Comparison of ENCODE assay signal across 13 cellular contexts in the genomic region with DNA sequence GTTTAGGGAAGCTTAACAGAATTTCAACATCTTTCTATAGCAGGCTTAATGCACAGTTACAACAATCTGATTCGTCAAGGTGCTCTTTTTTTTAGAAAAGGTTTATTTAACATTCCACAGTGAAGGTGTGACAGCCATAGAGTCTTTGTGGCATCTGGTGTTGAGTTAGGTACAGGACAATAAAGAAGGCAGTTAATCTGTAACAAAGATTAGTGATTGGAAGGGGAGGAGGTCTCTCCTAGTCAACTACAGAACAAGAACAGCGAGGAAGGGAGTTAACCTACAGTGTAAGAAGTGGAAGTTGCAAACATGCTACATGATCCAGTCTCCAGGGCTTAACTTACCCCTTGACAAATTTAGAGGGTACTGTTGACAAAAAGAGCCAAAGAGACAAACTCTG. TPM values are rescaled to one million over a fixed set of nuclear protein-coding genes. Genes with fewer than 3 reads are reported as not detected.
DNase-seq lines count a peak whose midpoint lies in the region; ATAC-seq, FAIRE-seq and TF ChIP-seq lines count a peak whose summit lies in the region.
"Had no signal": no experiment of that assay in that cellular context is flagged by ENCODE, and none has a peak within 500 bp of the region (broad histone marks: within the 10 kb centered on the region; RNA-seq: fewer than 3 reads in every experiment).

No MANE protein-coding gene starts in this region.

- ATAC-seq in K562 (no peak), GM18870 (IDR thresholded peaks at IDR 0.05; ENCODE audit: unreplicated experiment) (no peak), GM18867 (IDR thresholded peaks at IDR 0.05; ENCODE audit: unreplicated experiment) (no peak)
- ATAC-seq: Right ventricle myocardium inferior had no signal

- H3K9me3 Mint-ChIP-seq in Caco-2 (ENCODE audit: unreplicated experiment), result no peaks in the 10 kb centered on the region
- H3K9me3 Mint-ChIP-seq: H9 had no signal

- no peaks in the 10 kb centered on the region for H3K9me3 ChIP-seq in Caco-2
- no peaks in the 10 kb centered on the region for H3K9me3 ChIP-seq in K562 (replicated peaks; ENCODE audit: control insufficient read depth, insufficient read depth, low read depth, low read length)
- H3K9me3 ChIP-seq in small intestine (ENCODE audit: control insufficient read depth, low read depth), result no peaks in the 10 kb centered on the region
- H3K9me3 ChIP-seq: Peyer's patch had no signal

- WGBS in K562 (ENCODE audit: insufficient coverage, low coverage, missing lambda C conversion rate), result 66% methylated on average over 2 of the region's 2 CpGs
- WGBS in small intestine, 3 donors, result 12 to 60% (median 36%) methylated on average over 2 of the region's 2 CpGs

- CTCF ChIA-PET in Caco-2 (lab: Charles Lee) (no interaction called here), K562 (lab: Yijun Ruan, JAX; ENCODE audit: low intra/inter-chr PET ratio) (no interaction called here)

- H3K9ac ChIP-seq in K562 (ENCODE audit: insufficient read depth in 1 of 2, low read depth in 2 of 2, low read length in 2 of 2), result no peak overlapping the region

- H3K36me3 ChIP-seq in Caco-2 (ENCODE audit: control insufficient read depth, insufficient read depth, low read length), result no peaks in the 10 kb centered on the region
- peaks cover 8% of the 10 kb centered on the region; the same call in 1 of the 3 replicates for H3K36me3 ChIP-seq in K562 (ENCODE audit: control insufficient read depth, insufficient read depth, low read length)
- H3K36me3 ChIP-seq in small intestine (ENCODE audit: control insufficient read depth in 2 of 2, insufficient read depth in 2 of 2, low read length in 2 of 2), result no peaks in the 10 kb centered on the region
- H3K36me3 ChIP-seq: Peyer's patch had no signal

- in situ Hi-C loops in K562 (cut with MboI), result no loop called here

- H4K20me1 ChIP-seq in K562 (replicated peaks; ENCODE audit: control insufficient read depth, insufficient read depth, low read length), result peaks cover 8% of the 10 kb centered on the region

- H3K27me3 ChIP-seq in Caco-2 (replicated peaks; ENCODE audit: control insufficient read depth, insufficient read depth, low read length) (no peaks in the 10 kb centered on the region), K562 (ENCODE audit: control insufficient read depth in 2 of 2, insufficient read depth in 2 of 2, low read length in 2 of 2) (peaks cover 6 to 10% of the 10 kb centered on the region in 2 experiments; a peak in 4 of 5 replicates), small intestine (ENCODE audit: control insufficient read depth in 2 of 2, insufficient read depth in 2 of 2, low read length in 2 of 2) (no peaks in the 10 kb centered on the region)
- H3K27me3 ChIP-seq: Peyer's patch had no signal

- no peaks in the 10 kb centered on the region for H3K9me1 ChIP-seq in K562 (ENCODE audit: control insufficient read depth, insufficient read depth, low read length)

- H3K27me3 Mint-ChIP-seq in Caco-2 (ENCODE audit: insufficient read depth, unreplicated experiment), result no peaks in the 10 kb centered on the region

- peak overlapping the region; percentile 97 for H3K27ac Mint-ChIP-seq in Caco-2 (ENCODE audit: unreplicated experiment)
- H3K27ac Mint-ChIP-seq: H9 had no signal

- peaks cover 28% of the 10 kb centered on the region for H3K79me2 ChIP-seq in K562 (ENCODE audit: control insufficient read depth, insufficient read depth, low read length)

- TF ChIP-seq POLR2A in K562 (conservative IDR thresholded peaks at IDR 0.05), result no peak

- H3K4me1 Mint-ChIP-seq in Caco-2 (ENCODE audit: low read depth, unreplicated experiment), result peaks cover 14% of the 10 kb centered on the region

- BruUV-seq in Caco-2 (replicated peaks; lab: Mats Ljungman, UMichigan) (no TSS peak), K562 (replicated peaks; lab: Mats Ljungman, UMichigan) (no TSS peak)

- no peak overlapping the region for H3K27ac ChIP-seq in K562 (ENCODE audit: extremely low read depth, low read depth, low read length)
- no peak overlapping the region for H3K27ac ChIP-seq in small intestine (ENCODE audit: low read depth in 1 of 2, low read length in 1 of 2)

- POLR2A ChIA-PET in Caco-2 (lab: Charles Lee) (interaction anchor here (0.7 kb wide), 1 partner anchor 10 kb away, joined by 3 read pairs; no protein-coding TSS in a partner anchor), K562 (lab: Yijun Ruan, JAX) (interaction anchor here (0.7 to 4.9 kb wide), 3 partner anchors 12 to 43 kb away, joined by 3 to 50 read pairs (median 4); a partner anchor contains a TSS)

- peaks cover 37% of the 10 kb centered on the region for H3K36me3 Mint-ChIP-seq in Caco-2 (ENCODE audit: insufficient read depth, unreplicated experiment)

- no peak overlapping the region for H3K4me3 ChIP-seq in Caco-2 (ENCODE audit: low read depth, low read length)
- H3K4me3 ChIP-seq in K562, result no peak overlapping the region
- H3K4me3 ChIP-seq in small intestine (ENCODE audit: low read depth in 1 of 2, low read length in 2 of 2), result no peak overlapping the region
- H3K4me3 ChIP-seq: Peyer's patch had no signal

- FAIRE-seq in K562 (lab: Jason Lieb, UNC) (peak; percentile 32), small intestine (lab: Jason Lieb, UNC) (no peak)

- H3K4me2 ChIP-seq in K562 (ENCODE audit: insufficient read depth, low read length), result no peak overlapping the region

- TF ChIP-seq RAD21 in K562 (CRISPR knock-in tag; conservative IDR thresholded peaks at IDR 0.05 in 1 of 2, IDR thresholded peaks at IDR 0.05 in 1 of 2), result no peak

- H2AFZ ChIP-seq in K562 (ENCODE audit: low read depth, low read length), result no peak overlapping the region

- TF ChIP-seq CTCF in Caco-2 (IDR thresholded peaks at IDR 0.05; ENCODE audit: insufficient read depth in 1 of 2, low read depth in 1 of 2, low read length in 1 of 2, severe bottlenecking in 1 of 2, unreplicated experiment in 1 of 2) (no peak), K562 (IDR thresholded peaks at IDR 0.05 in 2 of 3, conservative IDR thresholded peaks at IDR 0.05 in 1 of 3; ENCODE audit: insufficient read depth in 2 of 3, low read depth in 1 of 3, low read length in 3 of 3) (no peak)

- DNase-seq in Caco-2, result peak; percentile 54 to 78
- DNase-seq in K562 (ENCODE audit: extremely low read depth in 1 of 4, low spot score in 3 of 4), result no peak
- DNase-seq in left kidney (ENCODE audit: low read depth, low spot score), result peak; percentile 71
- DNase-seq in small intestine, result peak; percentile 72
- no peak for DNase-seq in stimulated activated CD4-positive, alpha-beta T cell treated with anti-CD3 and anti-CD28 coated beads, Interleukin-1b, Interleukin-23, amount 100 ng/mL, for 48 hours
- DNase-seq: DMS53, H9, NCI-H1436, NCI-H2029 treated with DMSO at 0.1 percent for 48 hours, Peyer's patch had no signal

- H3K4me1 ChIP-seq in Caco-2 (peaks cover 33% of the 10 kb centered on the region), K562 (replicated peaks in 1 of 2; ENCODE audit: control insufficient read depth in 2 of 2, insufficient read depth in 2 of 2, low read length in 2 of 2) (peaks cover 7 to 18% of the 10 kb centered on the region in 2 experiments), small intestine (ENCODE audit: control insufficient read depth in 2 of 2, insufficient read depth in 1 of 2, low read depth in 1 of 2, low read length in 1 of 2) (peaks cover 0 to 2% of the 10 kb centered on the region in 2 donors)

- intact Hi-C loops in Caco-2 (cut with micrococcal nuclease; ENCODE audit: unreplicated experiment), result loop anchor here (1.0 to 5.0 kb wide), 3 partner anchors 13 to 73 kb away; a partner anchor contains a TSS
- intact Hi-C loops in K562 (cut with micrococcal nuclease), result no loop called here

- no peak for TF ChIP-seq EP300 in K562 (IDR thresholded peaks at IDR 0.05; ENCODE audit: low read length)

- H3K4me3 Mint-ChIP-seq in Caco-2 (ENCODE audit: unreplicated experiment), result peak overlapping the region; percentile 63
- H3K4me3 Mint-ChIP-seq: H9 had no signal

RNA-seq across cellular contexts. Expression of a gene that starts 3.0 kb away (rescaled TPM):
- total RNA-seq in Caco-2 (2022) (82.8 and 85.7 TPM in 2 replicates), K562 (2014; rRNA removed) (37.4 and 42.5 TPM in 2 replicates), K562 (2014; rRNA removed; fragmentation: Illumina TruSeq; extraction: Trizol) (37.2 and 38.1 TPM in 2 replicates), K562 (2015; rRNA removed; fragmentation: Illumina TruSeq; extraction: Trizol) (44.5 and 44.6 TPM in 2 replicates), K562 (2021) (45.7 and 47.0 TPM in 2 replicates)
- 116 and 182 TPM in 2 replicates for total RNA-seq in K562 (2011; cell fraction: chromatin; rRNA removed; ENCODE audit: low replicate concordance)
- 70.2 and 72.6 TPM in 2 replicates for total RNA-seq in K562 (2011; cell fraction: nucleolus; rRNA removed)
- 82.7 and 89.1 TPM in 2 replicates for total RNA-seq in K562 (2011; cell fraction: nucleoplasm; rRNA removed)
- polyA plus RNA-seq in K562 (2011; rRNA removed) (36.5 and 42.5 TPM in 2 replicates), K562 (2014; fragmentation: Illumina TruSeq; extraction: Trizol) (48.2 and 49.7 TPM in 2 replicates), K562 (2014; fragmentation: Nextera tagmentation; extraction: Ambion mirVana) (1 to 10 TPM; 1.7 to 1.8 TPM), K562 (2014; rRNA removed) (31.3 and 39.8 TPM in 2 replicates), small intestine (10 to 100 TPM; 16.5 to 30.4 (median 23.9) TPM)
- 43.9 and 59.7 TPM in 2 replicates for polyA plus RNA-seq in K562 (2011; cell fraction: cytosol; rRNA removed)
- 78.8 and 96.8 TPM in 2 replicates for polyA plus RNA-seq in K562 (2011; cell fraction: nucleus; rRNA removed)
- polyA plus RNA-seq in K562 (2012), result 37.6 and 39.5 TPM in 2 replicates
- polyA minus RNA-seq in K562 (2011; rRNA and poly(A)+ RNA removed), result 22.4 and 22.5 TPM in 2 replicates
- 14.8 and 19.9 TPM in 2 replicates for polyA minus RNA-seq in K562 (2011; cell fraction: cytosol; rRNA and poly(A)+ RNA removed)
- 17.2 and 23.5 TPM in 2 replicates for polyA minus RNA-seq in K562 (2011; cell fraction: nucleus; rRNA and poly(A)+ RNA removed)

RNA-seq across cellular contexts. Expression of a gene that starts 13.3 kb away (rescaled TPM):
- total RNA-seq in Caco-2 (2022), result 7.1 and 7.9 TPM in 2 replicates
- total RNA-seq in K562 (2011; cell fraction: chromatin; rRNA removed; ENCODE audit: low replicate concordance), result 51.3 and 93.2 TPM in 2 replicates
- 39.2 and 39.4 TPM in 2 replicates for total RNA-seq in K562 (2011; cell fraction: nucleolus; rRNA removed)
- total RNA-seq in K562 (2011; cell fraction: nucleoplasm; rRNA removed), result 29.0 and 33.3 TPM in 2 replicates
- 11.0 and 11.2 TPM in 2 replicates for total RNA-seq in K562 (2014; rRNA removed)
- total RNA-seq in K562 (2014; rRNA removed; fragmentation: Illumina TruSeq; extraction: Trizol), result 6.1 and 10.3 TPM in 2 replicates
- 9.3 and 9.7 TPM in 2 replicates for total RNA-seq in K562 (2015; rRNA removed; fragmentation: Illumina TruSeq; extraction: Trizol)
- 13.7 and 14.7 TPM in 2 replicates for total RNA-seq in K562 (2021)
- polyA plus RNA-seq in K562 (2011; rRNA removed), result 6.9 and 8.6 TPM in 2 replicates
- polyA plus RNA-seq in K562 (2011; cell fraction: cytosol; rRNA removed), result 4.0 and 9.6 TPM in 2 replicates
- polyA plus RNA-seq in K562 (2011; cell fraction: nucleus; rRNA removed), result 6.8 and 12.9 TPM in 2 replicates
- 10.5 and 13.3 TPM in 2 replicates for polyA plus RNA-seq in K562 (2012)
- 10.1 and 12.6 TPM in 2 replicates for polyA plus RNA-seq in K562 (2014; fragmentation: Illumina TruSeq; extraction: Trizol)
- under 1 TPM; 0.18 to 0.36 TPM for polyA plus RNA-seq in K562 (2014; fragmentation: Nextera tagmentation; extraction: Ambion mirVana)
- polyA plus RNA-seq in K562 (2014; rRNA removed), result 9.8 and 10.2 TPM in 2 replicates
- polyA minus RNA-seq in K562 (2011; rRNA and poly(A)+ RNA removed), result 7.7 and 17.3 TPM in 2 replicates
- 5.1 and 6.4 TPM in 2 replicates for polyA minus RNA-seq in K562 (2011; cell fraction: cytosol; rRNA and poly(A)+ RNA removed)
- 9.6 and 11.7 TPM in 2 replicates for polyA minus RNA-seq in K562 (2011; cell fraction: nucleus; rRNA and poly(A)+ RNA removed)
- 1 to 10 TPM; 2.9 to 8.1 (median 4.6) TPM for polyA plus RNA-seq in small intestine

Comparison
In these comparisons a context has a peak if more than half of its experiments do, and no peak if none do; other contexts are left out.
1. DNase-seq: peak in Caco-2 (2 of 2), left kidney (single experiment) and small intestine (single experiment); none in K562 (0 of 4) and stimulated activated CD4-positive, alpha-beta T cell treated with anti-CD3 and anti-CD28 coated beads, Interleukin-1b, Interleukin-23, amount 100 ng/mL, for 48 hours (single experiment).